ENCODE assay signal across 31 cellular contexts in the genomic region with DNA sequence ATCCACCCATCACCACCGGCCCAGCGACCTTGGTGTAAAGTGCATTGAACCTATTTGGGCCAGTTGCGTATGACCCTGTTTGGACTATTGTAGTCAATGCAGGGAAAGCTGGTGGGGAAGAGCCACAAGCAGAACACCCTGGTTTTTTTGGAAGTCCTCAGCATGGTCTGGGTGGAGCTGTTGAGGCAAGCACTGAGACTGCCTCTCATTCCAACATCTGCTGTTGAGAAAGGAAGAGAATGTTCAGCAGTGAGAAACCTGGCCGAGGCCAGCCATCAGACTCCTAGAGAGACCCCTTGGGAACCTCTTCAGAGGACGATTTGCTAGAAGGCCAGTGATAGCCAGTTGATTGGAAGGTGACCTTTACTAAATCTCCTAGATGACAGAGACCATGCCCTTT.
"Had no signal": no experiment of that assay in that cellular context is flagged by ENCODE, and none has a peak within 500 bp of the region (broad histone marks: within the 10 kb centered on the region; RNA-seq: fewer than 3 reads in every experiment).

No MANE protein-coding gene starts in this region.

- H3K9me3 ChIP-seq: ascending aorta, SJCRH30 had no signal

- H3K4me1 ChIP-seq: ascending aorta, SJCRH30 had no signal

- H3K4me2 ChIP-seq: PC-9 had no signal

- H2AFZ ChIP-seq: PC-9 had no signal

- H3K27ac ChIP-seq: ascending aorta, PC-9, RWPE1, SJCRH30, SK-N-MC, WERI-Rb-1 had no signal

- H3K36me3 ChIP-seq: ascending aorta, SJCRH30, WERI-Rb-1 had no signal

- H3K27me3 ChIP-seq: ascending aorta, SJCRH30 had no signal

- ATAC-seq: activated CD8-positive, alpha-beta memory T cell treated with anti-CD3 and anti-CD28 coated beads, Interleukin-2, amount 10 ng/mL, durations not matched to agents 7 days and 5 days had no signal

- FAIRE-seq: RCC 7860 had no signal

- DNase-seq: activated CD4-positive, alpha-beta memory T cell treated with anti-CD3 and anti-CD28 coated beads, Interleukin-2, amount 10 ng/mL, durations not matched to agents 7 days and 5 days; activated CD4-positive, alpha-beta T cell treated with anti-CD3 and anti-CD28 coated beads for 1 hour; activated CD4-positive, alpha-beta T cell treated with anti-CD3 and anti-CD28 coated beads for 48 hours; activated CD4-positive, CD25-positive, alpha-beta regulatory T cell; activated CD8-positive, alpha-beta memory T cell treated with anti-CD3 and anti-CD28 coated beads for 24 hours; activated CD8-positive, alpha-beta memory T cell treated with anti-CD3 and anti-CD28 coated beads, Interleukin-2, amount 10 ng/mL, durations not matched to agents 7 days and 5 days; activated CD8-positive, alpha-beta memory T cell treated with anti-CD3 and anti-CD28 coated beads, Interleukin-2, amount 50 U/mL, for 48 hours; activated effector memory CD4-positive, alpha-beta T cell treated with Interleukin-2 at 50 U/mL for 16 hours; activated naive CD8-positive, alpha-beta T cell treated with anti-CD3 and anti-CD28 coated beads, Interleukin-2, amount 10 ng/mL, durations not matched to agents 7 days and 5 days; activated T-cell treated with anti-CD3 and anti-CD28 coated beads, Interleukin-2, amount 50 U/mL, for 48 hours; amygdala; caudate nucleus; cerebellar nuclear complex; Kasumi-1; MM.1S; NCI-H1092; NCI-H1436 treated with DMSO at 0.1 percent for 48 hours; NCI-H1694 treated with DMSO at 0.1 percent for 48 hours; NCI-H2029; NCI-H345; NCI-H526; NCI-H748 treated with DMSO at 0.1 percent for 48 hours; PC-9; SHP77; SJCRH30; T1000; WERI-Rb-1 had no signal

- H3K4me3 ChIP-seq: ascending aorta, PC-9, SJCRH30, SK-N-MC had no signal
